ENCODE assay signal across 22 cellular contexts in genomic region chr22:39907035-39907434, GRCh38. TPM values are rescaled to one million over a fixed set of nuclear protein-coding genes. Genes with fewer than 3 reads are reported as not detected.
A peak's percentile ranks its signal among the peaks of the same experiment; 100 is the strongest.
DNase-seq lines count a peak whose midpoint lies in the region; ATAC-seq lines count a peak whose summit lies in the region.
"Had no signal": no experiment of that assay in that cellular context is flagged by ENCODE, and none has a peak within 500 bp of the region (broad histone marks: within the 10 kb centered on the region; RNA-seq: fewer than 3 reads in every experiment).

No MANE protein-coding gene starts in this region.

- intact Hi-C loops in naive thymus-derived CD4-positive, alpha-beta T cell (cut with micrococcal nuclease): loop anchor here in 1 of 2 donors (10.0 kb wide), 1 partner anchor 268 kb away; the partner anchor contains the start of gene TNRC6B

- CTCF ChIA-PET in naive thymus-derived CD4-positive, alpha-beta T cell (lab: Charles Lee): interaction anchor here (1.3 to 2.8 kb wide), 4 partner anchors 14 to 46 kb away, joined by 3 to 12 read pairs (median 6); no protein-coding TSS in a partner anchor

- H3K27me3 ChIP-seq in CD4-positive, CD25-positive, alpha-beta regulatory T cell (ENCODE audit: control insufficient read depth, insufficient read depth, low read length): no peaks in the 10 kb centered on the region
- no peaks in the 10 kb centered on the region for H3K27me3 ChIP-seq in naive thymus-derived CD4-positive, alpha-beta T cell (ENCODE audit: control insufficient read depth in 2 of 2, insufficient read depth in 2 of 2, low read length in 2 of 2)
- H3K27me3 ChIP-seq: thyroid gland had no signal

- no peaks in the 10 kb centered on the region for H3K27me3 Mint-ChIP-seq in CD4-positive, CD25-positive, alpha-beta regulatory T cell
- no peaks in the 10 kb centered on the region for H3K27me3 Mint-ChIP-seq in naive thymus-derived CD4-positive, alpha-beta T cell

- H3K36me3 Mint-ChIP-seq in CD4-positive, CD25-positive, alpha-beta regulatory T cell: peaks cover 38% of the 10 kb centered on the region
- H3K36me3 Mint-ChIP-seq in naive thymus-derived CD4-positive, alpha-beta T cell: peaks cover 9 to 43% (median 33%) of the 10 kb centered on the region in 5 donors

- peak in 1 of 3 donors; percentile 25 for DNase-seq in CD4-positive, CD25-positive, alpha-beta regulatory T cell
- peak; percentile 40 for DNase-seq in activated naive CD4-positive, alpha-beta T cell treated with anti-CD3 and anti-CD28 coated beads, Interleukin-2, amount 50 U/mL, for 16 hours
- peak in 1 of 9 donors; percentile 47 for DNase-seq in naive thymus-derived CD4-positive, alpha-beta T cell
- no peak for DNase-seq in NCI-H1436 treated with DMSO at 0.1 percent for 48 hours (lab: John Stamatoyannopoulos, UW)
- DNase-seq in NCI-H748 (lab: John Stamatoyannopoulos, UW; ENCODE audit: unreplicated experiment): no peak
- DNase-seq in HPDE6-E6E7 (ENCODE audit: extremely low spot score): no peak
- DNase-seq: aorta, caudate nucleus, erythroblast, foreskin melanocyte, HFFc6, MM.1S, NCI-H1436, NCI-H524, retina, thyroid gland had no signal

- H3K36me3 ChIP-seq in CD4-positive, CD25-positive, alpha-beta regulatory T cell (ENCODE audit: control insufficient read depth, insufficient read depth, low read length): no peaks in the 10 kb centered on the region
- peaks cover 11% of the 10 kb centered on the region; the same call in 1 of the 2 replicates for H3K36me3 ChIP-seq in KOPT-K1 (ENCODE audit: insufficient read depth, low read length)
- no peaks in the 10 kb centered on the region for H3K36me3 ChIP-seq in naive thymus-derived CD4-positive, alpha-beta T cell (ENCODE audit: control insufficient read depth in 2 of 3, insufficient read depth in 3 of 3, low read length in 3 of 3)
- H3K36me3 ChIP-seq: thyroid gland had no signal

- peak overlapping the region; percentile 91 to 97 (median 94) for H3K27ac Mint-ChIP-seq in CD4-positive, CD25-positive, alpha-beta regulatory T cell
- H3K27ac Mint-ChIP-seq in naive thymus-derived CD4-positive, alpha-beta T cell: peak overlapping the region in 6 of 9 donors; percentile 86 to 98 (median 92)
- H3K27ac Mint-ChIP-seq: HFFc6 had no signal

- H3K4me3 ChIP-seq in CD4-positive, CD25-positive, alpha-beta regulatory T cell (ENCODE audit: low read depth, low read length): peak overlapping the region; percentile 98
- peak overlapping the region; percentile 67 for H3K4me3 ChIP-seq in naive thymus-derived CD4-positive, alpha-beta T cell (ENCODE audit: low read length)
- H3K4me3 ChIP-seq: lung, thyroid gland had no signal

- POLR2A ChIA-PET in naive thymus-derived CD4-positive, alpha-beta T cell (lab: Charles Lee): interaction anchor here (0.8 to 17.0 kb wide), 6 partner anchors 9 to 246 kb away, joined by 3 to 350 read pairs (median 44); no protein-coding TSS in a partner anchor

- H3K27ac ChIP-seq in CD4-positive, CD25-positive, alpha-beta regulatory T cell (ENCODE audit: insufficient read depth, low read length, poor library complexity, severe bottlenecking): peak overlapping the region; percentile 83
- H3K27ac ChIP-seq in KOPT-K1 (ENCODE audit: low read depth, low read length, poor library complexity, severe bottlenecking): peak overlapping the region; percentile 94
- peak overlapping the region; percentile 83 for H3K27ac ChIP-seq in naive thymus-derived CD4-positive, alpha-beta T cell (ENCODE audit: low read depth, low read length)
- H3K27ac ChIP-seq: thyroid gland had no signal

- ATAC-seq in CD4-positive, CD25-positive, alpha-beta regulatory T cell (ENCODE audit: low read depth in 2 of 2): no peak
- no peak for ATAC-seq in naive thymus-derived CD4-positive, alpha-beta T cell
- ATAC-seq in HG03457 (IDR thresholded peaks at IDR 0.05; ENCODE audit: unreplicated experiment): no peak
- ATAC-seq: Right ventricle myocardium inferior had no signal

- no peaks in the 10 kb centered on the region for H3K9me3 ChIP-seq in CD4-positive, CD25-positive, alpha-beta regulatory T cell (ENCODE audit: control insufficient read depth in 2 of 2, low read length in 2 of 2)
- no peaks in the 10 kb centered on the region for H3K9me3 ChIP-seq in KOPT-K1 (ENCODE audit: insufficient read depth, low read length, poor library complexity, severe bottlenecking)
- no peaks in the 10 kb centered on the region for H3K9me3 ChIP-seq in naive thymus-derived CD4-positive, alpha-beta T cell (ENCODE audit: control insufficient read depth in 2 of 3, low read length in 3 of 3)
- H3K9me3 ChIP-seq: thyroid gland had no signal

- peak overlapping the region; percentile 91 to 99 (median 96) for H3K4me3 Mint-ChIP-seq in CD4-positive, CD25-positive, alpha-beta regulatory T cell
- H3K4me3 Mint-ChIP-seq in naive thymus-derived CD4-positive, alpha-beta T cell: peak overlapping the region in 9 of 10 donors; percentile 93 to 99 (median 97)
- H3K4me3 Mint-ChIP-seq: HFFc6 had no signal

- H3K4me1 ChIP-seq in CD4-positive, CD25-positive, alpha-beta regulatory T cell (ENCODE audit: control insufficient read depth, insufficient read depth, low read length, poor library complexity, severe bottlenecking): peaks cover 67% of the 10 kb centered on the region
- peaks cover 38 to 48% of the 10 kb centered on the region in 2 donors for H3K4me1 ChIP-seq in naive thymus-derived CD4-positive, alpha-beta T cell (ENCODE audit: control insufficient read depth in 2 of 2, insufficient read depth in 2 of 2, low read length in 2 of 2)

- H3K9me3 Mint-ChIP-seq in CD4-positive, CD25-positive, alpha-beta regulatory T cell: peaks cover 0 to 9% (median 0%) of the 10 kb centered on the region in 7 donors
- peaks cover 0 to 3% (median 0%) of the 10 kb centered on the region in 11 donors for H3K9me3 Mint-ChIP-seq in naive thymus-derived CD4-positive, alpha-beta T cell
- H3K9me3 Mint-ChIP-seq: HFFc6 had no signal

- peaks cover 26 to 66% (median 50%) of the 10 kb centered on the region in 4 donors for H3K4me1 Mint-ChIP-seq in CD4-positive, CD25-positive, alpha-beta regulatory T cell
- peaks cover 47 to 73% (median 59%) of the 10 kb centered on the region in 7 donors for H3K4me1 Mint-ChIP-seq in naive thymus-derived CD4-positive, alpha-beta T cell

RNA-seq across cellular contexts. Expression of gene GRAP2, which starts 6.2 kb away (rescaled TPM):
- 160 TPM for total RNA-seq in CD4-positive, CD25-positive, alpha-beta regulatory T cell
- 10 to 100 TPM; 48.9 to 79.2 (median 52.2) TPM for polyA plus RNA-seq in CD4-positive, CD25-positive, alpha-beta regulatory T cell
- 100 to 1,000 TPM; 108 to 156 (median 145) TPM for total RNA-seq in naive thymus-derived CD4-positive, alpha-beta T cell
- polyA plus RNA-seq in naive thymus-derived CD4-positive, alpha-beta T cell: 100 to 1,000 TPM in 1 of 2 donors, 10 to 100 TPM in 1; 55.2 to 109 TPM
- total RNA-seq: HFFc6, osteoblast had no signal
- polyA plus RNA-seq: keratinocyte had no signal

RNA-seq across cellular contexts. Expression of gene ENTHD1, which starts 13.5 kb away (rescaled TPM):
- not detected for total RNA-seq in CD4-positive, CD25-positive, alpha-beta regulatory T cell
- polyA plus RNA-seq in CD4-positive, CD25-positive, alpha-beta regulatory T cell: under 1 TPM; 0.13 to 0.32 (median 0.18) TPM
- under 1 TPM in 3 of 5 experiments, not detected in 2; 0.12 to 0.60 (median 0.30) TPM for total RNA-seq in naive thymus-derived CD4-positive, alpha-beta T cell
- polyA plus RNA-seq in naive thymus-derived CD4-positive, alpha-beta T cell: under 1 TPM; 0.19 to 0.24 TPM
- total RNA-seq: HFFc6, osteoblast, Right ventricle myocardium inferior had no signal
- polyA plus RNA-seq: aorta, keratinocyte had no signal

RNA-seq across cellular contexts. Expression of gene TMA7B, which starts 53.2 kb away (rescaled TPM):
- 13.0 TPM for total RNA-seq in CD4-positive, CD25-positive, alpha-beta regulatory T cell
- polyA plus RNA-seq in CD4-positive, CD25-positive, alpha-beta regulatory T cell: 1 to 10 TPM in 3 of 4 donors, under 1 TPM in 1; 0.91 to 1.8 (median 1.5) TPM
- total RNA-seq in naive thymus-derived CD4-positive, alpha-beta T cell: 10 to 100 TPM in 2 of 5 experiments, 1 to 10 TPM in 3; 6.4 to 12.8 (median 9.5) TPM
- 1 to 10 TPM; 2.6 to 3.3 TPM for polyA plus RNA-seq in naive thymus-derived CD4-positive, alpha-beta T cell
- total RNA-seq: HFFc6, osteoblast, Right ventricle myocardium inferior had no signal
- polyA plus RNA-seq: aorta, keratinocyte had no signal
